In the genomic region with DNA sequence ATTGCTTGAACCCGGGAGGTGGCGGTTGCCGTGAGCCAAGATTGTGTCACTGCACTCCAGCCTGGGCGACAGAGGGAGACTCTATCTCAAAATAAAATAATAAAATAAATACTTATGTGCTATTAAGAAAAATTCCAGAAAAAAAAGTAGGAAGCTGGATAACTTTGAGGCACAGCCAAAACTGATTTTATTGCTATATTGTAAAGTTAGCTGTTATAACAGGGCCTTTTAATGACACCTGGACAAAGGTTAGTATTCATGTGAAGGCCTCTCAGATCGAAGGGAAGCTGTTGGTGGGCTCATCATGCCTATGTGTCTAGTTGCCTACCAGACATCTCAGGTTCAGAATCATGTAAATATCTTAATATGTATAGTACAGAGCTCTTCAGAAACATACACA, we compare ENCODE assay signal across 24 cellular contexts.
"Had no signal": no experiment of that assay in that cellular context is flagged by ENCODE, and none has a peak within 500 bp of the region (broad histone marks: within the 10 kb centered on the region; RNA-seq: fewer than 3 reads in every experiment).

No MANE protein-coding gene starts in this region.

- H3K36me3 ChIP-seq: esophagus squamous epithelium, left lung, ovary, sigmoid colon, thoracic aorta, tibial nerve, upper lobe of left lung, uterus had no signal

- DNase-seq: dermis blood vessel endothelial cell; effector memory CD4-positive, alpha-beta T cell; erythroblast; esophagus squamous epithelium; foreskin melanocyte; left lung; mesenchymal stem cell; naive thymus-derived CD8-positive, alpha-beta T cell; nephron progenitor cell; occipital lobe; ovary; posterior cingulate gyrus; psoas muscle; right cardiac atrium; sigmoid colon; stimulated activated CD4-positive, alpha-beta T cell treated with anti-CD3 and anti-CD28 coated beads, Interleukin-15, amount 100 ng/mL, for 24 hours; stimulated activated CD4-positive, alpha-beta T cell treated with anti-CD3 and anti-CD28 coated beads, Interleukin-4, amount 100 ng/mL, for 24 hours; upper lobe of left lung; uterus had no signal

- H3K9me3 ChIP-seq: esophagus squamous epithelium, left lung, ovary, psoas muscle, sigmoid colon, thoracic aorta, tibial nerve, upper lobe of left lung, uterus had no signal

- ATAC-seq: left lung; naive thymus-derived CD8-positive, alpha-beta T cell; psoas muscle; right cardiac atrium; stimulated activated effector memory CD8-positive, alpha-beta T cell treated with anti-CD3 and anti-CD28 coated beads, Interleukin-12 subunit alpha, Interleukin-12 subunit beta, amount 100 ng/mL, for 72 hours had no signal

- H3K4me1 ChIP-seq: esophagus squamous epithelium, left lung, psoas muscle, sigmoid colon, upper lobe of left lung, uterus had no signal

- FAIRE-seq: keratinocyte had no signal

- H3K4me3 ChIP-seq: coronary artery, esophagus squamous epithelium, left lung, ovary, psoas muscle, sigmoid colon, thoracic aorta, tibial nerve, upper lobe of left lung, uterus had no signal

- H3K27ac ChIP-seq: coronary artery, esophagus squamous epithelium, left lung, ovary, psoas muscle, sigmoid colon, tibial nerve, upper lobe of left lung, uterus had no signal

- H3K27me3 ChIP-seq: esophagus squamous epithelium, left lung, ovary, sigmoid colon, tibial nerve, upper lobe of left lung, uterus had no signal
